In genomic region chr10:46536781-46537180, GRCh38 we compare ENCODE assay signal across 1 cellular context.
TF ChIP-seq lines count a peak whose summit lies in the region.

No MANE protein-coding gene starts in this region.

TF ChIP-seq in GM23338, 12 proteins besides CTCF, POLR2A, EP300 and RAD21 (continued from another document):
- TF ChIP-seq ZNF462 (CRISPR knock-in tag; IDR thresholded peaks at IDR 0.05) (no peak), REST (IDR thresholded peaks at IDR 0.05; ENCODE audit: unreplicated experiment) (no peak), STAT1 (IDR thresholded peaks at IDR 0.05; ENCODE audit: unreplicated experiment) (no peak), EZH2 (IDR thresholded peaks at IDR 0.05; ENCODE audit: low read depth, unreplicated experiment) (no peak), POLR2AphosphoS5 (IDR thresholded peaks at IDR 0.05; ENCODE audit: low read depth) (no peak), CREB1 (CRISPR knock-in tag; IDR thresholded peaks at IDR 0.05; ENCODE audit: low read depth) (no peak), NANOG (IDR thresholded peaks at IDR 0.05; ENCODE audit: borderline replicate concordance) (no peak), ZNF114 (CRISPR knock-in tag; IDR thresholded peaks at IDR 0.05) (no peak), ZNF331 (CRISPR knock-in tag; IDR thresholded peaks at IDR 0.05; ENCODE audit: low read depth) (no peak), ETS1 (IDR thresholded peaks at IDR 0.05) (no peak), EZH2phosphoT487 (IDR thresholded peaks at IDR 0.05; ENCODE audit: unreplicated experiment) (no peak)
